Comparison of ENCODE assay signal across 23 cellular contexts in the genomic region with DNA sequence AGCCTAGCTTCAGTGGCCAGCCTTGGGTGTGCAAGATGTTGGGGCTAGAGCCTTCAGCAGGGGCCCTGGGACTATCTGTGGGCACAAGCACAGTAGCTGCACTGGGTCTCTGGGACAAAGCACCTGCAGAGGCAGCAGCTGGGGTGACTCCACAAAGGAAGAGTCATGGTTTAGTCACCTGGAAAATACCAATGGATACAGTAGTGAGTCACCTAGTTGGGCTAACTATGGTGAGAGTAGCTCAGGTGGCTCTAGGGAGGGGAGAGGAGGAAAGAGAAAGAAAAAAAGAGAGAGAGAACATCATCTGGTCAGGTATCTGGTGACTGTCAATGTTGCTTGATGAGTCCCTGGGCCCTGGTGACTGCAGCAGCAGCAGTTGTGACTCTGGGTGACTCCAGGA.
"Had no signal": no experiment of that assay in that cellular context is flagged by ENCODE, and none has a peak within 500 bp of the region (broad histone marks: within the 10 kb centered on the region; RNA-seq: fewer than 3 reads in every experiment).

No MANE protein-coding gene starts in this region.

- H3K27me3 ChIP-seq: body of pancreas, sigmoid colon, spleen, upper lobe of left lung had no signal

- H3K27ac Mint-ChIP-seq: activated CD4-positive, alpha-beta T cell treated with anti-CD3 and anti-CD28 coated beads, Interleukin-2, amount 10 ng/mL, durations not matched to agents 24 days and 14 days; activated CD8-positive, alpha-beta T cell treated with anti-CD3 and anti-CD28 coated beads, Interleukin-2, amount 10 ng/mL, durations not matched to agents 7 days and 5 days; activated naive CD8-positive, alpha-beta T cell; activated T-cell treated with anti-CD3 and anti-CD28 coated beads, Interleukin-2, amount 50 U/mL, for 72 hours; mesothelial cell of epicardium; nephron progenitor cell; stimulated activated naive CD8-positive, alpha-beta T cell treated with anti-CD3 and anti-CD28 coated beads, Interleukin-15, amount 100 ng/mL, for 72 hours; T-helper 2 cell treated with Interferon-gamma antibody and Interleukin-4, amounts not matched to agents 5 μg/mL and 100 μg/mL, for 36 hours had no signal

- H3K4me3 Mint-ChIP-seq: activated CD4-positive, alpha-beta T cell treated with anti-CD3 and anti-CD28 coated beads, Interleukin-2, amount 10 ng/mL, durations not matched to agents 24 days and 14 days; activated CD8-positive, alpha-beta T cell treated with anti-CD3 and anti-CD28 coated beads, Interleukin-2, amount 10 ng/mL, durations not matched to agents 7 days and 5 days; activated naive CD8-positive, alpha-beta T cell; activated T-cell treated with anti-CD3 and anti-CD28 coated beads, Interleukin-2, amount 50 U/mL, for 72 hours; mesothelial cell of epicardium; nephron progenitor cell; stimulated activated naive CD8-positive, alpha-beta T cell treated with anti-CD3 and anti-CD28 coated beads, Interleukin-15, amount 100 ng/mL, for 72 hours; T-helper 2 cell treated with Interferon-gamma antibody and Interleukin-4, amounts not matched to agents 5 μg/mL and 100 μg/mL, for 36 hours had no signal

- H3K4me3 ChIP-seq: body of pancreas, lower lobe of right lung, prostate gland, sigmoid colon, spleen, upper lobe of left lung had no signal

- H3K4me1 ChIP-seq: body of pancreas, lower lobe of right lung, prostate gland, sigmoid colon, spleen, upper lobe of left lung had no signal

- H3K36me3 ChIP-seq: lower lobe of right lung, prostate gland, upper lobe of left lung had no signal

- DNase-seq: activated CD4-positive, alpha-beta T cell treated with anti-CD3 and anti-CD28 coated beads, Interleukin-2, amount 10 ng/mL, durations not matched to agents 24 days and 14 days; activated CD4-positive, CD25-positive, alpha-beta regulatory T cell; activated CD8-positive, alpha-beta memory T cell treated with anti-CD3 and anti-CD28 coated beads, Interleukin-2, amount 50 U/mL, for 4 hours; activated CD8-positive, alpha-beta T cell treated with anti-CD3 and anti-CD28 coated beads, Interleukin-2, amount 10 ng/mL, durations not matched to agents 7 days and 5 days; activated gamma-delta T cell; activated T-cell treated with anti-CD3 and anti-CD28 coated beads, Interleukin-2, amount 50 U/mL, for 72 hours; amniotic stem cell; body of pancreas; cortex of kidney; effector CD4-positive, alpha-beta T cell; hippocampal formation; kidney; lower lobe of right lung; nephron progenitor cell; sigmoid colon; spleen; stimulated activated CD4-positive, alpha-beta T cell treated with anti-CD3 and anti-CD28 coated beads, Interleukin-1b, Interleukin-23, amount 100 ng/mL, for 48 hours; stimulated activated naive CD8-positive, alpha-beta T cell treated with anti-CD3 and anti-CD28 coated beads, Interleukin-15, amount 100 ng/mL, for 72 hours; upper lobe of left lung had no signal

- H3K27ac ChIP-seq: body of pancreas, lower lobe of right lung, prostate gland, sigmoid colon, spleen, upper lobe of left lung had no signal

- H3K9me3 ChIP-seq: body of pancreas, lower lobe of right lung, prostate gland, sigmoid colon, upper lobe of left lung had no signal

- H3K27me3 Mint-ChIP-seq: activated CD4-positive, alpha-beta T cell treated with anti-CD3 and anti-CD28 coated beads, Interleukin-2, amount 10 ng/mL, durations not matched to agents 24 days and 14 days; activated naive CD8-positive, alpha-beta T cell; stimulated activated naive CD8-positive, alpha-beta T cell treated with anti-CD3 and anti-CD28 coated beads, Interleukin-15, amount 100 ng/mL, for 72 hours had no signal

- H3K9me3 Mint-ChIP-seq: activated CD4-positive, alpha-beta T cell treated with anti-CD3 and anti-CD28 coated beads, Interleukin-2, amount 10 ng/mL, durations not matched to agents 24 days and 14 days; T-helper 2 cell treated with Interferon-gamma antibody and Interleukin-4, amounts not matched to agents 5 μg/mL and 100 μg/mL, for 36 hours had no signal

- ATAC-seq: activated CD8-positive, alpha-beta T cell treated with anti-CD3 and anti-CD28 coated beads, Interleukin-2, amount 10 ng/mL, durations not matched to agents 7 days and 5 days; activated T-cell treated with anti-CD3 and anti-CD28 coated beads, Interleukin-2, amount 50 U/mL, for 72 hours; body of pancreas; lower lobe of right lung; stimulated activated naive CD8-positive, alpha-beta T cell treated with anti-CD3 and anti-CD28 coated beads, Interleukin-15, amount 100 ng/mL, for 72 hours had no signal

- H3K4me1 Mint-ChIP-seq: activated CD4-positive, alpha-beta T cell treated with anti-CD3 and anti-CD28 coated beads, Interleukin-2, amount 10 ng/mL, durations not matched to agents 24 days and 14 days; nephron progenitor cell; stimulated activated naive CD8-positive, alpha-beta T cell treated with anti-CD3 and anti-CD28 coated beads, Interleukin-15, amount 100 ng/mL, for 72 hours had no signal
